Comparison of ENCODE assay signal across 8 cellular contexts in genomic region chr17:42428141-42428944, GRCh38. TPM values are rescaled to one million over a fixed set of nuclear protein-coding genes. Genes with fewer than 3 reads are reported as not detected.
DNase-seq lines count a peak whose midpoint lies in the region; ATAC-seq, FAIRE-seq and TF ChIP-seq lines count a peak whose summit lies in the region.

No MANE protein-coding gene starts in this region.

- no peak overlapping the region for H3K4me3 ChIP-seq in ACC112 (ENCODE audit: low read depth, low read length)
- H3K4me3 ChIP-seq in foreskin fibroblast (ENCODE audit: low read depth in 1 of 2, low read length in 2 of 2), result no peak overlapping the region

- ATAC-seq in HG03095 (IDR thresholded peaks at IDR 0.05; ENCODE audit: unreplicated experiment), result no peak
- no peak for ATAC-seq in GM21390 (IDR thresholded peaks at IDR 0.05; ENCODE audit: unreplicated experiment)

- peaks cover 45% of the 10 kb centered on the region for H3K27me3 Mint-ChIP-seq in activated CD4-positive, alpha-beta memory T cell treated with anti-CD3 and anti-CD28 coated beads, Interleukin-2, amount 10 ng/mL, durations not matched to agents 7 days and 5 days

- H3K4me3 Mint-ChIP-seq in activated CD4-positive, alpha-beta memory T cell treated with anti-CD3 and anti-CD28 coated beads, Interleukin-2, amount 10 ng/mL, durations not matched to agents 7 days and 5 days, result no peak overlapping the region

- H3K9me3 Mint-ChIP-seq in activated CD4-positive, alpha-beta memory T cell treated with anti-CD3 and anti-CD28 coated beads, Interleukin-2, amount 10 ng/mL, durations not matched to agents 7 days and 5 days, result no peaks in the 10 kb centered on the region

- peaks cover 1% of the 10 kb centered on the region for H3K4me1 Mint-ChIP-seq in activated CD4-positive, alpha-beta memory T cell treated with anti-CD3 and anti-CD28 coated beads, Interleukin-2, amount 10 ng/mL, durations not matched to agents 7 days and 5 days

- FAIRE-seq in G401.6 (lab: Jason Lieb, UNC), result peak; percentile 96

- H3K27me3 ChIP-seq in ACC112 (ENCODE audit: insufficient read depth, low read length), result no peaks in the 10 kb centered on the region

- POLR2A ChIA-PET in activated CD4-positive, alpha-beta memory T cell treated with anti-CD3 and anti-CD28 coated beads, Interleukin-2, amount 10 ng/mL, durations not matched to agents 7 days and 5 days (lab: Charles Lee), result interaction anchor here (1.0 kb wide), 1 partner anchor 13 kb away, joined by 4 read pairs; no protein-coding TSS in a partner anchor

- DNase-seq in NCI-H146 treated with DMSO at 0.1 percent for 48 hours (lab: John Stamatoyannopoulos, UW; ENCODE audit: unreplicated experiment), result peak; percentile 49
- DNase-seq in activated CD4-positive, alpha-beta memory T cell treated with anti-CD3 and anti-CD28 coated beads, Interleukin-2, amount 10 ng/mL, durations not matched to agents 7 days and 5 days, result peak; percentile 38
- peak; percentile 96 to 97 for DNase-seq in foreskin fibroblast
- peak in 36 of 56 donors; percentile 13 to 80 (median 39) for DNase-seq in nucleus accumbens (lab: John Stamatoyannopoulos, UW)

- H3K36me3 ChIP-seq in ACC112 (ENCODE audit: insufficient read depth, low read length), result no peaks in the 10 kb centered on the region

- no peak overlapping the region for H2AFZ ChIP-seq in ACC112 (ENCODE audit: low read length, unreplicated experiment)

- H3K36me3 Mint-ChIP-seq in activated CD4-positive, alpha-beta memory T cell treated with anti-CD3 and anti-CD28 coated beads, Interleukin-2, amount 10 ng/mL, durations not matched to agents 7 days and 5 days (ENCODE audit: low read depth), result no peaks in the 10 kb centered on the region

- CTCF ChIA-PET in activated CD4-positive, alpha-beta memory T cell treated with anti-CD3 and anti-CD28 coated beads, Interleukin-2, amount 10 ng/mL, durations not matched to agents 7 days and 5 days (lab: Charles Lee), result interaction anchor here (0.7 to 1.5 kb wide), 12 partner anchors 12 to 102 kb away, joined by 3 to 12 read pairs (median 4); no protein-coding TSS in a partner anchor

- peaks cover 21% of the 10 kb centered on the region for H3K4me1 ChIP-seq in ACC112 (ENCODE audit: control insufficient read depth, insufficient read depth, low read length, unreplicated experiment)

- peaks cover 5% of the 10 kb centered on the region for H3K79me2 ChIP-seq in ACC112 (ENCODE audit: control insufficient read depth, insufficient read depth, low read length, unreplicated experiment)

- no peak overlapping the region for H3K27ac Mint-ChIP-seq in activated CD4-positive, alpha-beta memory T cell treated with anti-CD3 and anti-CD28 coated beads, Interleukin-2, amount 10 ng/mL, durations not matched to agents 7 days and 5 days

- peak overlapping the region; percentile 53 for H3K27ac ChIP-seq in ACC112 (ENCODE audit: low read depth, low read length)

- peak; percentile 79 for TF ChIP-seq CTCF in foreskin fibroblast (IDR thresholded peaks at IDR 0.05; ENCODE audit: low read depth, low read length)

RNA-seq across cellular contexts. Expression of gene CAVIN1, which starts 5.3 kb away (rescaled TPM):
- total RNA-seq in activated CD4-positive, alpha-beta memory T cell treated with anti-CD3 and anti-CD28 coated beads, Interleukin-2, amount 10 ng/mL, durations not matched to agents 7 days and 5 days, result 1 to 10 TPM; 1.0 to 1.1 TPM

RNA-seq across cellular contexts. Expression of gene ATP6V0A1, which starts 30.3 kb away (rescaled TPM):
- 1 to 10 TPM; 5.8 to 8.6 TPM for total RNA-seq in activated CD4-positive, alpha-beta memory T cell treated with anti-CD3 and anti-CD28 coated beads, Interleukin-2, amount 10 ng/mL, durations not matched to agents 7 days and 5 days

RNA-seq across cellular contexts. Expression of gene STAT3, which starts 40.1 kb away (rescaled TPM):
- total RNA-seq in activated CD4-positive, alpha-beta memory T cell treated with anti-CD3 and anti-CD28 coated beads, Interleukin-2, amount 10 ng/mL, durations not matched to agents 7 days and 5 days, result 100 to 1,000 TPM; 130 to 135 TPM

Comparison
In these comparisons a context has a peak if more than half of its experiments do, and no peak if none do; other contexts are left out.
1. DNase-seq: peak in every context shown above with its lines; median percentile 96 in foreskin fibroblast; 49 in NCI-H146 treated with DMSO at 0.1 percent for 48 hours; 39 in nucleus accumbens; 38 in activated CD4-positive, alpha-beta memory T cell treated with anti-CD3 and anti-CD28 coated beads, Interleukin-2, amount 10 ng/mL, durations not matched to agents 7 days and 5 days.